10 cellular contexts compared by ENCODE assay signal in the genomic region with DNA sequence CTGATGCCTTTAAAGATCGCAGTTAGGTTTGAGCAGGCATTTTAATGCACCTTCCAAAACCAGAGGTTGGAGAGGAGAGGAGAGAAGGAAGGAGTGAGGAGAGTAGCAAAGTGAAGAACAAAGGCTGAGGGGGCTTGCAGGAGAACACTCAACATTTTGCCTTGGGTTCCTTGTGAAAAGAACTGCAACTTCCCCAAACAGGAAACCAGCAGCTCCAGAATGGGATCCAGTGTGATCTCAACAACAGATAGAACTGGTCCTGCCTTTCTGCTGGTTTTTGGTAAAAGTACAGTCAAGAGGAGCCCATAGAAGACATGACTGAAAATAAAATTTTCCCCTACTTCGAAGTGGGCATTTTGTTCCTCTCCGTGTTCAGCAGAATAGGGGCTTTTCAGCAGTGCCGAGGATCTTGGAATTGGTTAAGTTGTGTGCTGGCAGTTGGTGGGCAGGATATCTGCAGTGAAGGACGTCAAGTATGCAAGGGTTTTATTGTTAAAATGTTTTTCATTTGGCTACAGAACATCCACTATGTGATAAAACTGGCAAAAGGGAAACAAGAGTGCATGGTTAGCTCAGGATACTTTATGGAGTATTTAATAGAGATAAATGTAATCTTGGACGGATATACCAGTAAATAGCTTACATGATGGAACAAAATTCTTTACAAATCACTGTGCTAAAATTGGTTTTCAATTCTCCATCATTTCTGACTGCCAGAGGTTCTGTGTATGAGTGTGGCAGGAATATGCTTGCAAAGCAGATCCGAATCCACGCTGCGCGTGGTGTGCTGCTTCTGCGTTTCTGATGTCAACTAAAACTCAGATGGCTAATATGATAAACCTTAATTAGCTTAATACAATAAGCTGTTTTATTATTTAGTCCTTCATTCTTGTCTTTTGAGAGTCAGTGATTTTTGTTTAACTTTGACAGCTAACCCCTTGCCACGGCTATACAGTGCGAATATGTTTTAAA. TPM values are rescaled to one million over a fixed set of nuclear protein-coding genes. Genes with fewer than 3 reads are reported as not detected.
A peak's percentile ranks its signal among the peaks of the same experiment; 100 is the strongest.
DNase-seq lines count a peak whose midpoint lies in the region; ATAC-seq and TF ChIP-seq lines count a peak whose summit lies in the region.
"Had no signal": no experiment of that assay in that cellular context is flagged by ENCODE, and none has a peak within 500 bp of the region (broad histone marks: within the 10 kb centered on the region; RNA-seq: fewer than 3 reads in every experiment).

No MANE protein-coding gene starts in this region.

- POLR2A ChIA-PET in activated CD4-positive, alpha-beta T cell treated with anti-CD3 and anti-CD28 coated beads for 36 hours (lab: Charles Lee): interaction anchor here (0.6 to 1.0 kb wide), 2 partner anchors 15 to 410 kb away, joined by 3 read pairs; no protein-coding TSS in a partner anchor

- peak overlapping the region; percentile 99 for H3K27ac Mint-ChIP-seq in neural crest cell (ENCODE audit: unreplicated experiment)
- no peak overlapping the region for H3K27ac Mint-ChIP-seq in activated CD4-positive, alpha-beta T cell treated with anti-CD3 and anti-CD28 coated beads for 36 hours
- H3K27ac Mint-ChIP-seq: activated T-helper 2 cell treated with anti-CD3 and anti-CD28 coated beads, Interferon-gamma antibody, Interleukin-2, Interleukin-4, amounts not matched to agents 10 μg/mL and 5 μg/mL and 100 μg/mL, durations not matched to agents 14 hours and 24 hours and 36 hours had no signal

- H3K9me3 ChIP-seq in heart right ventricle (no peaks in the 10 kb centered on the region), esophagus (ENCODE audit: control insufficient read depth in 2 of 2, insufficient read depth in 1 of 2, low read depth in 1 of 2, low read length in 1 of 2) (no peaks in the 10 kb centered on the region), aorta (ENCODE audit: control insufficient read depth, low read length) (no peaks in the 10 kb centered on the region)

- 49 to 50% methylated on average over 13 of the region's 13 CpGs for WGBS in heart right ventricle, 2 donors
- 70 to 78% methylated on average over 13 of the region's 13 CpGs for WGBS in esophagus, 2 donors
- 9 to 12% methylated on average over 13 of the region's 13 CpGs for WGBS in aorta, 2 donors

- H3K4me3 ChIP-seq in heart right ventricle (peak overlapping the region in 8 of 10 donors; percentile 5 to 60 (median 24)), esophagus (ENCODE audit: low read depth in 1 of 2, low read length in 2 of 2) (no peak overlapping the region), aorta (ENCODE audit: low read length in 2 of 2) (peak overlapping the region in 1 of 2 donors; percentile 11)

- H3K36me3 Mint-ChIP-seq in neural crest cell (ENCODE audit: low read depth): peaks cover 41% of the 10 kb centered on the region
- peaks cover 7% of the 10 kb centered on the region for H3K36me3 Mint-ChIP-seq in activated CD4-positive, alpha-beta T cell treated with anti-CD3 and anti-CD28 coated beads for 36 hours (ENCODE audit: low read depth)

- peak overlapping the region; percentile 3 to 100 (median 97) for H3K27ac ChIP-seq in heart right ventricle
- H3K27ac ChIP-seq in esophagus (ENCODE audit: low read depth in 2 of 2, low read length in 1 of 2): peak overlapping the region; percentile 7 to 47
- peak overlapping the region; percentile 94 to 100 for H3K27ac ChIP-seq in aorta (ENCODE audit: low read depth in 1 of 2, low read length in 2 of 2)

- peaks cover 77% of the 10 kb centered on the region for H3K4me1 Mint-ChIP-seq in neural crest cell
- H3K4me1 Mint-ChIP-seq in activated CD4-positive, alpha-beta T cell treated with anti-CD3 and anti-CD28 coated beads for 36 hours: peaks cover 5% of the 10 kb centered on the region

- no peaks in the 10 kb centered on the region for H3K27me3 Mint-ChIP-seq in neural crest cell (ENCODE audit: low read depth)
- peaks cover 48% of the 10 kb centered on the region for H3K27me3 Mint-ChIP-seq in activated CD4-positive, alpha-beta T cell treated with anti-CD3 and anti-CD28 coated beads for 36 hours

- peak overlapping the region; percentile 87 for H3K4me3 Mint-ChIP-seq in neural crest cell
- no peak overlapping the region for H3K4me3 Mint-ChIP-seq in activated CD4-positive, alpha-beta T cell treated with anti-CD3 and anti-CD28 coated beads for 36 hours

- H3K4me1 ChIP-seq in heart right ventricle (peaks cover 21 to 90% (median 58%) of the 10 kb centered on the region in 9 donors), esophagus (ENCODE audit: control insufficient read depth in 2 of 2, insufficient read depth in 2 of 2, low read length in 1 of 2) (peaks cover 0 to 4% of the 10 kb centered on the region in 2 donors), aorta (ENCODE audit: control insufficient read depth in 1 of 2, insufficient read depth in 2 of 2, low read length in 2 of 2) (peaks cover 3 to 8% of the 10 kb centered on the region in 2 donors)

- peaks cover 3% of the 10 kb centered on the region for H3K9me3 Mint-ChIP-seq in neural crest cell
- no peaks in the 10 kb centered on the region for H3K9me3 Mint-ChIP-seq in activated CD4-positive, alpha-beta T cell treated with anti-CD3 and anti-CD28 coated beads for 36 hours (ENCODE audit: low read depth)
- H3K9me3 Mint-ChIP-seq: activated T-helper 2 cell treated with anti-CD3 and anti-CD28 coated beads, Interferon-gamma antibody, Interleukin-2, Interleukin-4, amounts not matched to agents 10 μg/mL and 5 μg/mL and 100 μg/mL, durations not matched to agents 14 hours and 24 hours and 36 hours had no signal

- no peak for TF ChIP-seq CTCF in heart right ventricle (IDR thresholded peaks at IDR 0.05)
- no peak for TF ChIP-seq CTCF in neural crest cell (conservative IDR thresholded peaks at IDR 0.05)

- no peak for ATAC-seq in heart right ventricle
- ATAC-seq in aorta (ENCODE audit: low FRiP score): no peak
- ATAC-seq in activated CD4-positive, alpha-beta T cell treated with anti-CD3 and anti-CD28 coated beads for 36 hours: no peak

- H3K27me3 ChIP-seq in heart right ventricle (no peaks in the 10 kb centered on the region), esophagus (ENCODE audit: control insufficient read depth in 1 of 2, insufficient read depth in 2 of 2, low read length in 2 of 2) (no peaks in the 10 kb centered on the region), aorta (ENCODE audit: control insufficient read depth in 1 of 2, insufficient read depth in 2 of 2, low read length in 1 of 2) (no peaks in the 10 kb centered on the region)

- DNase-seq in heart right ventricle: no peak
- no peak for DNase-seq in cardiac septum (ENCODE audit: low spot score)
- DNase-seq in neural crest cell (ENCODE audit: low read depth, low spot score): no peak
- no peak for DNase-seq in aorta
- DNase-seq in T1000 (lab: John Stamatoyannopoulos, UW): no peak
- no peak for DNase-seq in DMS 273 treated with DMSO at 0.1 percent for 48 hours (lab: John Stamatoyannopoulos, UW)
- DNase-seq in activated CD4-positive, alpha-beta T cell treated with anti-CD3 and anti-CD28 coated beads for 36 hours: no peak
- DNase-seq: NCI-H1694 treated with DMSO at 0.1 percent for 48 hours had no signal

- CTCF ChIA-PET in activated CD4-positive, alpha-beta T cell treated with anti-CD3 and anti-CD28 coated beads for 36 hours (lab: Charles Lee): no interaction called here

- peaks cover 0 to 49% (median 10%) of the 10 kb centered on the region in 9 donors for H3K36me3 ChIP-seq in heart right ventricle
- H3K36me3 ChIP-seq in esophagus (ENCODE audit: control insufficient read depth in 2 of 2, insufficient read depth in 2 of 2, low read length in 1 of 2): peaks cover 4% of the 10 kb centered on the region in 2 donors
- peaks cover 0 to 2% of the 10 kb centered on the region in 2 donors for H3K36me3 ChIP-seq in aorta (ENCODE audit: control insufficient read depth in 1 of 2, insufficient read depth in 2 of 2, low read length in 1 of 2)

- intact Hi-C loops in heart right ventricle (cut with DNase I) (loop anchor here in 2 of 10 donors (5.0 to 10.0 kb wide), 3 partner anchors 82 to 191 kb away; no protein-coding TSS in a partner anchor), cardiac septum (cut with DNase I) (loop anchor here (5.0 kb wide), 1 partner anchor 191 kb away; no protein-coding TSS in a partner anchor), aorta (cut with DNase I) (loop anchor here (5.0 kb wide), 4 partner anchors 46 to 126 kb away; no protein-coding TSS in a partner anchor)
- intact Hi-C loops in activated CD4-positive, alpha-beta T cell treated with anti-CD3 and anti-CD28 coated beads for 36 hours (cut with DNase I, micrococcal nuclease): no loop called here

RNA-seq across cellular contexts. Expression of a gene that starts 1.9 kb away (rescaled TPM):
- total RNA-seq in heart right ventricle (10 to 100 TPM; 53.4 to 71.4 (median 66.8) TPM), cardiac septum (71.8 TPM), neural crest cell (171 and 180 TPM in 2 replicates), aorta (100 to 1,000 TPM; 183 to 194 TPM)
- polyA plus RNA-seq in heart right ventricle (10 to 100 TPM; 13.8 to 26.0 TPM), esophagus (10 to 100 TPM in 1 of 2 donors, 1 to 10 TPM in 1; 9.9 to 10.6 TPM), aorta (10 to 100 TPM; 19.3 to 43.4 TPM)
- 10 to 100 TPM in 1 of 2 experiments, 1 to 10 TPM in 1; 7.7 to 11.3 TPM for total RNA-seq in activated CD4-positive, alpha-beta T cell treated with anti-CD3 and anti-CD28 coated beads for 36 hours

Comparison
In these comparisons a context has a peak if more than half of its experiments do, and no peak if none do; other contexts are left out.
1. H3K27ac ChIP-seq: peak in every context shown above with its lines; median percentile 97 in heart right ventricle; 97 in aorta; 27 in esophagus.
2. H3K4me3 ChIP-seq: peak in heart right ventricle (8 of 10); none in esophagus (0 of 2).
3. intact Hi-C loops: an anchor here in cardiac septum (5.0 kb wide) and aorta (5.0 kb wide); none called in activated CD4-positive, alpha-beta T cell treated with anti-CD3 and anti-CD28 coated beads for 36 hours.